In genomic region chr12:6552140-6552551, GRCh38 we compare ENCODE assay signal across 10 cellular contexts. TPM values are rescaled to one million over a fixed set of nuclear protein-coding genes. Genes with fewer than 3 reads are reported as not detected.
DNase-seq lines count a peak whose midpoint lies in the region; ATAC-seq and TF ChIP-seq lines count a peak whose summit lies in the region.
"Had no signal": no experiment of that assay in that cellular context is flagged by ENCODE, and none has a peak within 500 bp of the region (broad histone marks: within the 10 kb centered on the region; RNA-seq: fewer than 3 reads in every experiment).

No MANE protein-coding gene starts in this region.

- WGBS in sigmoid colon, 2 donors: 62 to 70% methylated on average over 4 of the region's 4 CpGs

- CTCF ChIA-PET in CD4-positive, alpha-beta T cell (lab: Charles Lee): interaction anchor here (1.1 to 2.1 kb wide), 3 partner anchors 11 to 128 kb away, joined by 3 to 5 read pairs (median 5); no protein-coding TSS in a partner anchor

- intact Hi-C loops in CD4-positive, alpha-beta T cell (cut with DNase I, micrococcal nuclease): no loop called here
- intact Hi-C loops in head of caudate nucleus (cut with DNase I): no loop called here
- intact Hi-C loops in sigmoid colon (cut with DNase I): loop anchor here (5.0 to 10.0 kb wide), 3 partner anchors 60 to 337 kb away; partner anchors contain the start of genes MRPL51 and NCAPD2

- POLR2A ChIA-PET in CD4-positive, alpha-beta T cell (lab: Charles Lee): interaction anchor here (0.8 to 1.4 kb wide), 3 partner anchors 10 to 18 kb away, joined by 3 to 4 read pairs (median 3); partner anchors contain the start of gene GAPDH

- H3K27ac ChIP-seq in CD4-positive, alpha-beta T cell (ENCODE audit: low read depth, low read length): no peak overlapping the region
- peak overlapping the region; percentile 88 to 95 (median 94) for H3K27ac ChIP-seq in sigmoid colon

- TF ChIP-seq CTCF in CD4-positive, alpha-beta T cell (IDR thresholded peaks at IDR 0.05): no peak
- no peak for TF ChIP-seq CTCF in sigmoid colon (IDR thresholded peaks at IDR 0.05)

- peaks cover 0 to 89% (median 77%) of the 10 kb centered on the region in 4 donors for H3K4me1 ChIP-seq in sigmoid colon

- peak overlapping the region in 2 of 4 donors; percentile 95 to 98 for H3K4me3 ChIP-seq in sigmoid colon

- H3K4me1 Mint-ChIP-seq in CD4-positive, alpha-beta T cell (ENCODE audit: low read depth): peaks cover 44% of the 10 kb centered on the region
- peaks cover 37% of the 10 kb centered on the region for H3K4me1 Mint-ChIP-seq in T-helper 17 cell

- H3K9me3 ChIP-seq in CD4-positive, alpha-beta T cell (ENCODE audit: control insufficient read depth, low read length): no peaks in the 10 kb centered on the region
- H3K9me3 ChIP-seq in T-helper 17 cell (ENCODE audit: control insufficient read depth, low read length, poor library complexity, severe bottlenecking) (no peaks in the 10 kb centered on the region), sigmoid colon (no peaks in the 10 kb centered on the region)

- no peak for TF ChIP-seq POLR2A in sigmoid colon (IDR thresholded peaks at IDR 0.05)

- peak overlapping the region; percentile 7 for H3K27ac Mint-ChIP-seq in CD4-positive, alpha-beta T cell
- H3K27ac Mint-ChIP-seq in T-helper 17 cell: peak overlapping the region; percentile 86

- H3K27me3 Mint-ChIP-seq in CD4-positive, alpha-beta T cell: no peaks in the 10 kb centered on the region
- no peaks in the 10 kb centered on the region for H3K27me3 Mint-ChIP-seq in T-helper 17 cell

- no peak for ATAC-seq in CD4-positive, alpha-beta T cell (ENCODE audit: poor library complexity)
- ATAC-seq in T-helper 17 cell (no peak), HG03439 (IDR thresholded peaks at IDR 0.05; ENCODE audit: unreplicated experiment) (no peak)

- peak overlapping the region; percentile 69 for H3K4me3 Mint-ChIP-seq in CD4-positive, alpha-beta T cell
- no peak overlapping the region for H3K4me3 Mint-ChIP-seq in T-helper 17 cell

- peaks cover 60% of the 10 kb centered on the region for H3K36me3 Mint-ChIP-seq in CD4-positive, alpha-beta T cell (ENCODE audit: low read depth)
- peaks cover 8% of the 10 kb centered on the region for H3K36me3 Mint-ChIP-seq in T-helper 17 cell (ENCODE audit: low read depth)

- TF ChIP-seq EP300 in sigmoid colon (IDR thresholded peaks at IDR 0.05): no peak

- no peaks in the 10 kb centered on the region for H3K27me3 ChIP-seq in CD4-positive, alpha-beta T cell (ENCODE audit: control insufficient read depth, insufficient read depth, low read length)
- no peaks in the 10 kb centered on the region for H3K27me3 ChIP-seq in sigmoid colon

- H3K9me3 Mint-ChIP-seq in CD4-positive, alpha-beta T cell: no peaks in the 10 kb centered on the region

- peaks cover 7 to 31% (median 15%) of the 10 kb centered on the region in 4 donors for H3K36me3 ChIP-seq in sigmoid colon

- no peak for DNase-seq in CD4-positive, alpha-beta T cell
- DNase-seq in T-helper 17 cell: no peak
- DNase-seq in head of caudate nucleus: peak in 23 of 42 donors; percentile 38 to 80 (median 56)
- DNase-seq in sigmoid colon: peak; percentile 88
- no peak for DNase-seq in COLO668 (lab: John Stamatoyannopoulos, UW; ENCODE audit: unreplicated experiment)
- no peak for DNase-seq in stimulated activated CD4-positive, alpha-beta T cell treated with anti-CD3 and anti-CD28 coated beads, Interleukin-4, amount 100 ng/mL, for 4 hours
- DNase-seq in GM19238 (ENCODE audit: insufficient read length, low spot score): no peak
- DNase-seq: activated CD8-positive, alpha-beta memory T cell treated with anti-CD3 and anti-CD28 coated beads, Interleukin-2, amount 50 U/mL, for 48 hours; NCI-H2227 treated with DMSO at 0.1 percent for 48 hours had no signal

RNA-seq across cellular contexts. Expression of gene IFFO1, which starts 3.7 kb away (rescaled TPM):
- total RNA-seq in CD4-positive, alpha-beta T cell: 10 to 100 TPM; 21.6 to 21.9 TPM
- total RNA-seq in T-helper 17 cell: 10 to 100 TPM; 29.3 to 37.3 TPM
- total RNA-seq in sigmoid colon: 10 to 100 TPM; 15.3 to 34.3 (median 22.7) TPM
- polyA plus RNA-seq in sigmoid colon: 10 to 100 TPM in 1 of 3 donors, 1 to 10 TPM in 2; 1.8 to 14.0 (median 4.2) TPM

RNA-seq across cellular contexts. Expression of gene NOP2, which starts 15.9 kb away (rescaled TPM):
- 10 to 100 TPM; 75.3 to 76.8 TPM for total RNA-seq in CD4-positive, alpha-beta T cell
- total RNA-seq in T-helper 17 cell (100 to 1,000 TPM in 1 of 2 donors, 10 to 100 TPM in 1; 90.0 to 122 TPM), sigmoid colon (10 to 100 TPM in 3 of 4 donors, 1 to 10 TPM in 1; 6.1 to 30.1 (median 23.2) TPM)
- 10 to 100 TPM in 1 of 3 donors, 1 to 10 TPM in 2; 6.2 to 39.2 (median 7.8) TPM for polyA plus RNA-seq in sigmoid colon

RNA-seq across cellular contexts. Expression of gene GAPDH, which starts 17.8 kb away (rescaled TPM):
- 100 to 1,000 TPM; 498 to 508 TPM for total RNA-seq in CD4-positive, alpha-beta T cell
- total RNA-seq in T-helper 17 cell (100 to 1,000 TPM; 640 to 695 TPM), sigmoid colon (1,000 to 10,000 TPM; 1,653 to 2,501 (median 2,098) TPM)
- 1,000 to 10,000 TPM; 2,564 to 3,219 (median 3,101) TPM for polyA plus RNA-seq in sigmoid colon

RNA-seq across cellular contexts. Expression of gene CHD4, which starts 55.0 kb away (rescaled TPM):
- total RNA-seq in CD4-positive, alpha-beta T cell: 100 to 1,000 TPM; 288 to 292 TPM
- 100 to 1,000 TPM; 461 to 574 TPM for total RNA-seq in T-helper 17 cell
- 100 to 1,000 TPM; 204 to 254 (median 217) TPM for total RNA-seq in sigmoid colon
- 100 to 1,000 TPM in 1 of 3 donors, 10 to 100 TPM in 2; 49.2 to 113 (median 53.6) TPM for polyA plus RNA-seq in sigmoid colon

RNA-seq across cellular contexts. Expression of gene NCAPD2, which starts 58.2 kb away (rescaled TPM):
- 10 to 100 TPM; 13.7 to 14.9 TPM for total RNA-seq in CD4-positive, alpha-beta T cell
- total RNA-seq in T-helper 17 cell (10 to 100 TPM; 16.9 to 24.3 TPM), sigmoid colon (10 to 100 TPM; 11.8 to 89.5 (median 12.6) TPM)
- polyA plus RNA-seq in sigmoid colon: 10 to 100 TPM in 2 of 3 donors, 1 to 10 TPM in 1; 9.0 to 35.8 (median 13.6) TPM

Comparison
In these comparisons a context has a peak if more than half of its experiments do, and no peak if none do; other contexts are left out.
1. DNase-seq: peak in head of caudate nucleus (23 of 42) and sigmoid colon (single experiment); none in CD4-positive, alpha-beta T cell (0 of 10), T-helper 17 cell (0 of 3), COLO668 (single experiment), stimulated activated CD4-positive, alpha-beta T cell treated with anti-CD3 and anti-CD28 coated beads, Interleukin-4, amount 100 ng/mL, for 4 hours (0 of 2) and GM19238 (single experiment).